In genomic region chr6:145836170-145836569, GRCh38 we compare ENCODE assay signal across 13 cellular contexts. TPM values are rescaled to one million over a fixed set of nuclear protein-coding genes. Genes with fewer than 3 reads are reported as not detected.
DNase-seq lines count a peak whose midpoint lies in the region; ATAC-seq, FAIRE-seq and TF ChIP-seq lines count a peak whose summit lies in the region.
"Had no signal": no experiment of that assay in that cellular context is flagged by ENCODE, and none has a peak within 500 bp of the region (broad histone marks: within the 10 kb centered on the region; RNA-seq: fewer than 3 reads in every experiment).

No MANE protein-coding gene starts in this region.

- TF ChIP-seq CTCF in mammary epithelial cell (conservative IDR thresholded peaks at IDR 0.05 in 1 of 2, IDR thresholded peaks at IDR 0.05 in 1 of 2; ENCODE audit: extremely low read depth in 1 of 2, insufficient read depth in 1 of 2, low read depth in 1 of 2, low read length in 2 of 2), result no peak
- no peak for TF ChIP-seq CTCF in osteoblast (IDR thresholded peaks at IDR 0.05; ENCODE audit: extremely low read depth, low read depth, low read length)

- no peaks in the 10 kb centered on the region for H3K36me3 ChIP-seq in mammary epithelial cell (ENCODE audit: insufficient read depth, low read length)
- H3K36me3 ChIP-seq in osteoblast (ENCODE audit: insufficient read depth, low read length), result no peaks in the 10 kb centered on the region

- BruUV-seq in mammary epithelial cell (replicated peaks; lab: Mats Ljungman, UMichigan), result no TSS peak

- no peak overlapping the region for H3K9ac ChIP-seq in mammary epithelial cell (ENCODE audit: insufficient read depth, low read length)

- FAIRE-seq in HTR-8/SVneo (lab: Jason Lieb, UNC), result peak; percentile 23

- DNase-seq in HTR-8/SVneo (ENCODE audit: insufficient read length, low spot score), result peak; percentile 5
- peak; percentile 74 for DNase-seq in mammary epithelial cell
- peak; percentile 66 for DNase-seq in osteoblast (ENCODE audit: insufficient read length, low spot score, missing footprints)
- no peak for DNase-seq in anterior cingulate cortex (lab: John Stamatoyannopoulos, UW)
- no peak for DNase-seq in OCI-M2 (lab: John Stamatoyannopoulos, UW; ENCODE audit: unreplicated experiment)
- DNase-seq in head of caudate nucleus, result no peak
- DNase-seq: activated CD8-positive, alpha-beta memory T cell treated with anti-CD3 and anti-CD28 coated beads for 24 hours; KG1; NCI-H524; stimulated activated CD4-positive, alpha-beta T cell treated with anti-CD3 and anti-CD28 coated beads, Interleukin-2, amount 100 ng/mL, for 24 hours; SW 1271 had no signal

- dilution Hi-C loops in mammary epithelial cell (cut with HindIII; ENCODE audit: low sequenced_read_pairs), result no loop called here

- in situ Hi-C loops in mammary epithelial cell (cut with MboI; ENCODE audit: low sequenced_read_pairs in 2 of 2), result no loop called here

- H3K79me2 ChIP-seq in mammary epithelial cell (ENCODE audit: insufficient read depth, low read length) (no peaks in the 10 kb centered on the region), osteoblast (ENCODE audit: insufficient read depth, low read length) (no peaks in the 10 kb centered on the region)

- intact Hi-C loops in mammary epithelial cell (cut with micrococcal nuclease) (no loop called here), head of caudate nucleus (cut with DNase I) (no loop called here)

- H4K20me1 ChIP-seq in mammary epithelial cell (ENCODE audit: insufficient read depth, low read length), result no peaks in the 10 kb centered on the region
- no peaks in the 10 kb centered on the region for H4K20me1 ChIP-seq in osteoblast (ENCODE audit: insufficient read depth, low read length)

- H3K4me3 ChIP-seq in mammary epithelial cell (replicated peaks in 1 of 3; ENCODE audit: insufficient read depth in 1 of 3, low read depth in 2 of 3, low read length in 3 of 3) (no peak overlapping the region), osteoblast (ENCODE audit: insufficient read depth, low read length) (peak overlapping the region; percentile 20)

- H2AFZ ChIP-seq in mammary epithelial cell (ENCODE audit: low read depth, low read length) (peak overlapping the region; percentile 12), osteoblast (ENCODE audit: low read length) (peak overlapping the region; percentile 60)

- CTCF ChIA-PET in mammary epithelial cell (lab: Charles Lee; ENCODE audit: low non-redundant PET), result no interaction called here

- ATAC-seq in GM19324 (IDR thresholded peaks at IDR 0.05; ENCODE audit: low FRiP score, unreplicated experiment) (peak; percentile 65), HG02571 (IDR thresholded peaks at IDR 0.05; ENCODE audit: unreplicated experiment) (no peak)

- H3K9me3 ChIP-seq in mammary epithelial cell (replicated peaks; ENCODE audit: insufficient read depth, low read length), result no peaks in the 10 kb centered on the region
- H3K9me3 ChIP-seq in osteoblast (ENCODE audit: low read depth, low read length), result no peaks in the 10 kb centered on the region

- no peak overlapping the region for H3K27ac ChIP-seq in mammary epithelial cell (ENCODE audit: insufficient read depth, low read depth, low read length)
- H3K27ac ChIP-seq in osteoblast (ENCODE audit: low read depth, low read length), result peak overlapping the region; percentile 32

- H3K4me2 ChIP-seq in mammary epithelial cell (ENCODE audit: insufficient read depth, low read depth, low read length) (no peak overlapping the region), osteoblast (ENCODE audit: insufficient read depth, low read length) (peak overlapping the region; percentile 46)

- peaks cover 13% of the 10 kb centered on the region for H3K4me1 ChIP-seq in mammary epithelial cell (ENCODE audit: insufficient read depth, low read length)
- peaks cover 12% of the 10 kb centered on the region for H3K4me1 ChIP-seq in osteoblast (ENCODE audit: insufficient read depth, low read length)

- whole genome bisulfite sequencing in mammary epithelial cell (ENCODE audit: low coverage, missing lambda C conversion rate), result 90% methylated on average over 2 of the region's 2 CpGs

- no peaks in the 10 kb centered on the region for H3K27me3 ChIP-seq in mammary epithelial cell (ENCODE audit: insufficient read depth, low read length)
- no peaks in the 10 kb centered on the region for H3K27me3 ChIP-seq in osteoblast (ENCODE audit: insufficient read depth, low read length)

RNA-seq across cellular contexts. Expression of gene FBXO30, which starts 21.6 kb away (rescaled TPM):
- total RNA-seq in mammary epithelial cell, result 10 to 100 TPM; 10.9 to 14.2 TPM
- 3.5 TPM for polyA plus RNA-seq in mammary epithelial cell
- polyA minus RNA-seq in mammary epithelial cell, result 5.0 TPM
- 14.1 and 14.5 TPM in 2 replicates for total RNA-seq in osteoblast

Comparison
In these comparisons a context has a peak if more than half of its experiments do, and no peak if none do; other contexts are left out.
1. DNase-seq: peak in HTR-8/SVneo (single experiment), mammary epithelial cell (single experiment) and osteoblast (single experiment); none in anterior cingulate cortex (0 of 58), OCI-M2 (single experiment) and head of caudate nucleus (0 of 42).